1 cellular context compared by ENCODE assay signal in genomic region chr1:117059334-117059677, GRCh38.
TF ChIP-seq lines count a peak whose summit lies in the region.

No MANE protein-coding gene starts in this region.

TF ChIP-seq in HepG2, 621 proteins besides CTCF, POLR2A, EP300 and RAD21 (continued from another document):
- no peak for TF ChIP-seq RXRB (CRISPR knock-in tag; IDR thresholded peaks at IDR 0.05; ENCODE audit: borderline replicate concordance)
- TF ChIP-seq RBFOX2 (IDR thresholded peaks at IDR 0.05; ENCODE audit: low read depth, low read length), result no peak
- no peak for TF ChIP-seq ZNF20 (CRISPR knock-in tag; IDR thresholded peaks at IDR 0.05)
- TF ChIP-seq KMT2A (CRISPR knock-in tag; IDR thresholded peaks at IDR 0.05), result peak; percentile 29
- no peak for TF ChIP-seq TCF7L2 (IDR thresholded peaks at IDR 0.05; ENCODE audit: low read depth, low read length)
- peak; percentile 31; the same call in 1 of the 2 replicates for TF ChIP-seq HOXA3 (CRISPR knock-in tag; IDR thresholded peaks at IDR 0.05)
- no peak for TF ChIP-seq ZFP1 (CRISPR knock-in tag; IDR thresholded peaks at IDR 0.05)
